ENCODE assay signal across 20 cellular contexts in the genomic region with DNA sequence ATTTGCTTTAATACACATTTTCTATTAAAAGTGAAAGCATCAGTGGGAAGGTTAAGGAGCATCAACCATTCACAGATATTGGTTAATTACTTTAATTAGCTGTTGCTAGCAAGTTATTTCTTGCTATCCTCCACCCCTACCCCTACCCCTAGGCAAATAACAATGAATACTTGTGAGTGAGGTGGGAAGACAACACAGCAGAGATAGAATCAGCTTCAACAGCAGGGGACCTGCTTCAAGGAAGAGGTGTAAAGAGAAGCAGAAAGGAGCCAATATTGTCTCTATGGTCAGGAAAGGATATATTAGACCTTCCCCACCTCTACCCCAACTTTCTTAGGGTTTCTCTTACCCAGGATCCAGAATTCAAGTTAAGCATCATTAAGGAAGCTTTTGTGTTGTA.
"Had no signal": no experiment of that assay in that cellular context is flagged by ENCODE, and none has a peak within 500 bp of the region (broad histone marks: within the 10 kb centered on the region; RNA-seq: fewer than 3 reads in every experiment).

No MANE protein-coding gene starts in this region.

- H3K9me3 ChIP-seq: SK-N-SH had no signal

- H3K27ac ChIP-seq: KMS-11, RWPE1 had no signal

- H3K27me3 Mint-ChIP-seq: IgD-negative memory B cell had no signal

- H3K4me2 ChIP-seq: KMS-11, SK-N-SH had no signal

- H3K9ac ChIP-seq: KMS-11, SK-N-SH had no signal

- ATAC-seq: K562, Panc1, PC-3 had no signal

- H3K27ac Mint-ChIP-seq: IgD-negative memory B cell had no signal

- H3K4me3 Mint-ChIP-seq: IgD-negative memory B cell had no signal

- DNase-seq: Kasumi-1, MM.1S, NCI-H1092 treated with DMSO at 0.1 percent for 48 hours, NCI-H1436, NCI-H187, NCI-H2029, NCI-H2081 treated with DMSO at 0.1 percent for 48 hours, NCI-H2227 treated with DMSO at 0.1 percent for 48 hours, NCI-H524, NCI-H526 treated with DMSO at 0.1 percent for 48 hours, NCI-H774, PC-3, SHP77, SK-N-SH, SW 1271 had no signal

- FAIRE-seq: K562 had no signal

- H3K4me3 ChIP-seq: K562 had no signal
